Comparison of ENCODE assay signal across 2 cellular contexts in the genomic region with DNA sequence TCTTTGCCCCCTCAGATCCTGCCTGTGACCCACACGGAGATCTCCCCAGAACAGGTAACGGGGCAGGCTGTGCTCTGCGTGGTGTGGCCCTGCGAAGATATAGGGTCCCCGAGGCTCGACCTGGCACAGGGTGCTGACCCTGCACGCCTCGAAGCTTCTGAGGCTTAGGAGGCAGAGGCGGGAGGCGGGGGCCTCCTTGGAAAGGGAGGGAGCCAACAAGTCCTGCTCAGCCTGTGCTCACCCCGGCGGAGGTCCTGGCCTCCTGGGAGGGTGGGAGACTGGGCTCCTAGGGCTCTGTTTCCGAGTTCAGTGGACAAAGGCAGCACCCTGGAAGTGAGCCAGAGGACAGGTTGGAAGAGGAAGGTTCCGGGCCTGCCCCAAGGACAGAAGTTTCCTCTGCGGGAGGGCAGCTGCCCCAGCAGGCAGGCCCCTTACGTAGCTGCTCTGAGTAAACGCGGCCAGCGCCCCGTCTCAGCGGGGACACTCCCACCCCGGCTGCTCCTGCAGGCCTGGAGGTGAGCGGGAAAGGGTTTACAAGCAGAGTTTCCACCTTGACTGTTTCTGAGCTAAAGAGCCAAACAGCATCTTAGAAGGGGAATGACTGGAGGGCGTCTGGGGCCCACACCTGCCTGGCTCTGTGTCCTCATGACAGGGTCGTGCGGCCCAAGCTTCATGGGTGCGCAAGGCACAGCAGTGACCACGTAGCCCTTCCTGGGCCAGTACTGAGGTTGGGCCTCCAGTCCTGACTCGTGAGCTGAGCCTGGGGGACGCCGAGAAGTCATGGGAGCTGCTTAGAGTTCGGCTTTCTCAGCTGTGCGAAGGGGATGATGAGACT.
TF ChIP-seq lines count a peak whose summit lies in the region.

No MANE protein-coding gene starts in this region.

TF ChIP-seq in GM23338, 12 proteins besides CTCF, POLR2A, EP300 and RAD21 (continues in another document):
- TF ChIP-seq ZNF462 (CRISPR knock-in tag; IDR thresholded peaks at IDR 0.05) (no peak), EZH2phosphoT487 (IDR thresholded peaks at IDR 0.05; ENCODE audit: unreplicated experiment) (no peak), NANOG (IDR thresholded peaks at IDR 0.05; ENCODE audit: borderline replicate concordance) (no peak), ZNF331 (CRISPR knock-in tag; IDR thresholded peaks at IDR 0.05; ENCODE audit: low read depth) (no peak), REST (IDR thresholded peaks at IDR 0.05; ENCODE audit: unreplicated experiment) (no peak), CREB1 (CRISPR knock-in tag; IDR thresholded peaks at IDR 0.05; ENCODE audit: low read depth) (no peak), ZNF114 (CRISPR knock-in tag; IDR thresholded peaks at IDR 0.05) (no peak), JUNB (IDR thresholded peaks at IDR 0.05; ENCODE audit: unreplicated experiment) (no peak), STAT1 (IDR thresholded peaks at IDR 0.05; ENCODE audit: unreplicated experiment) (no peak), EZH2 (IDR thresholded peaks at IDR 0.05; ENCODE audit: low read depth, unreplicated experiment) (no peak)

TF ChIP-seq in H1, 55 proteins besides CTCF, POLR2A, EP300 and RAD21:
- no peak for TF ChIP-seq MAX (IDR thresholded peaks at IDR 0.05)
- no peak for TF ChIP-seq RFX5 (IDR thresholded peaks at IDR 0.05; ENCODE audit: borderline replicate concordance, low read depth, low read length)
- no peak for TF ChIP-seq TBP (IDR thresholded peaks at IDR 0.05; ENCODE audit: low read depth, low read length)
- TF ChIP-seq JUN (IDR thresholded peaks at IDR 0.05; ENCODE audit: low read depth, low read length), result no peak
- no peak for TF ChIP-seq KDM1A (IDR thresholded peaks at IDR 0.05; ENCODE audit: borderline replicate concordance, low read length)
- no peak for TF ChIP-seq SIRT6 (IDR thresholded peaks at IDR 0.05; ENCODE audit: low read length)
